Comparison of ENCODE assay signal across 5 cellular contexts in the genomic region with DNA sequence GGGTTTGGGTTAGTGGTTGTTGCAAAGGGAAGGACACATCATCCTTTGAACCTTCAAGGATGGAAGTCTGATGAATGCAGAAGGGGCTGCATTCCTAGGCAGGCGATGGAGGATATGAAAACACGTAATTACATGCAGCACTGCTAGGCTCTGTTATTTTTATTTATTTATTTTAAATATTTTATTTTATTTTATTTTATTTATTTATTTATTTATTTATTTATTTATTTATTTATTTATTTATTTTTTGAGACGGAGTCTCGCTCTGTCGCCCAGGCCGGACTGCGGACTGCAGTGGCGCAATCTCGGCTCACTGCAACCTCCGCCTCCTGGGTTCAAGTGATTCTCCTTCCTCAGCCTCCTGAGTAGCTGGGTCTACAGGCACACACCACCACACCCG. TPM values are rescaled to one million over a fixed set of nuclear protein-coding genes. Genes with fewer than 3 reads are reported as not detected.
DNase-seq lines count a peak whose midpoint lies in the region; ATAC-seq, FAIRE-seq and TF ChIP-seq lines count a peak whose summit lies in the region.
"Not testable (repeated sequence)": the region's sequence is repeated elsewhere in the genome, so short reads cannot be mapped to it uniquely, and the experiment has no call there.

No MANE protein-coding gene starts in this region.

- 94% methylated on average over 11 of the region's 11 CpGs for WGBS in A549 (ENCODE audit: missing lambda C conversion rate)

- TF ChIP-seq CTCF in A549 (IDR thresholded peaks at IDR 0.05); HEK293 (tag by site-specific recombination; IDR thresholded peaks at IDR 0.05): not testable (repeated sequence)

- H3K27ac Mint-ChIP-seq in activated CD4-positive, alpha-beta T cell treated with anti-CD3 and anti-CD28 coated beads, Interleukin-2, amount 10 ng/mL, durations not matched to agents 7 days and 5 days: peak overlapping the region; percentile 1
- H3K27ac Mint-ChIP-seq in stimulated activated effector memory CD8-positive, alpha-beta T cell treated with anti-CD3 and anti-CD28 coated beads, Interleukin-12 subunit alpha, Interleukin-12 subunit beta, amount 100 ng/mL, for 72 hours: peak overlapping the region; percentile 4

- TF ChIP-seq EP300 in A549 (IDR thresholded peaks at IDR 0.05): not testable (repeated sequence)

- H3K36me3 ChIP-seq in HEK293 (ENCODE audit: control insufficient read depth in 2 of 2, insufficient read depth in 1 of 2, low read length in 2 of 2): not testable (repeated sequence)

- H3K4me2 ChIP-seq in A549: not testable (repeated sequence)

- H3K27ac ChIP-seq in A549; HEK293 (ENCODE audit: extremely low read depth, low read depth, low read length): not testable (repeated sequence)

- POLR2A ChIA-PET in A549 (lab: Yijun Ruan, JAX); HEK293 (lab: Yijun Ruan, JAX); activated CD4-positive, alpha-beta T cell treated with anti-CD3 and anti-CD28 coated beads, Interleukin-2, amount 10 ng/mL, durations not matched to agents 7 days and 5 days (lab: Charles Lee): not testable (repeated sequence)

- CTCF ChIA-PET in A549 (lab: Yijun Ruan, JAX) (interaction anchor here (1.2 to 7.6 kb wide), 3 partner anchors 8 to 78 kb away, joined by 5 to 51 read pairs (median 5); no protein-coding TSS in a partner anchor), HEK293 (lab: Yijun Ruan, JAX) (interaction anchor here (0.7 to 1.7 kb wide), 3 partner anchors 8 to 21 kb away, joined by 4 to 7 read pairs (median 4); no protein-coding TSS in a partner anchor)
- CTCF ChIA-PET in activated CD4-positive, alpha-beta T cell treated with anti-CD3 and anti-CD28 coated beads, Interleukin-2, amount 10 ng/mL, durations not matched to agents 7 days and 5 days (lab: Charles Lee): interaction anchor here (0.7 to 2.3 kb wide), 4 partner anchors 8 to 155 kb away, joined by 3 to 9 read pairs (median 5); no protein-coding TSS in a partner anchor

- H3K4me1 ChIP-seq in A549: peaks cover 11% of the 10 kb centered on the region
- H3K4me1 ChIP-seq in HEK293 (ENCODE audit: control insufficient read depth, insufficient read depth, low read length): not testable (repeated sequence)

- not testable (repeated sequence) for DNase-seq in A549 (ENCODE audit: low read depth in 1 of 2, low spot score in 1 of 2); activated CD4-positive, alpha-beta T cell treated with anti-CD3 and anti-CD28 coated beads, Interleukin-2, amount 10 ng/mL, durations not matched to agents 7 days and 5 days; stimulated activated effector memory CD8-positive, alpha-beta T cell treated with anti-CD3 and anti-CD28 coated beads, Interleukin-12 subunit alpha, Interleukin-12 subunit beta, amount 100 ng/mL, for 72 hours (ENCODE audit: low spot score in 2 of 2)
- peak; percentile 4 for DNase-seq in activated effector memory CD4-positive, alpha-beta T cell treated with anti-CD3 and anti-CD28 coated beads, Interleukin-2, amount 50 U/mL, for 16 hours

- H3K27me3 Mint-ChIP-seq in activated CD4-positive, alpha-beta T cell treated with anti-CD3 and anti-CD28 coated beads, Interleukin-2, amount 10 ng/mL, durations not matched to agents 7 days and 5 days: not testable (repeated sequence)

- H3K9me3 Mint-ChIP-seq in activated CD4-positive, alpha-beta T cell treated with anti-CD3 and anti-CD28 coated beads, Interleukin-2, amount 10 ng/mL, durations not matched to agents 7 days and 5 days; stimulated activated effector memory CD8-positive, alpha-beta T cell treated with anti-CD3 and anti-CD28 coated beads, Interleukin-12 subunit alpha, Interleukin-12 subunit beta, amount 100 ng/mL, for 72 hours: not testable (repeated sequence)

- not testable (repeated sequence) for H3K4me1 Mint-ChIP-seq in activated CD4-positive, alpha-beta T cell treated with anti-CD3 and anti-CD28 coated beads, Interleukin-2, amount 10 ng/mL, durations not matched to agents 7 days and 5 days; stimulated activated effector memory CD8-positive, alpha-beta T cell treated with anti-CD3 and anti-CD28 coated beads, Interleukin-12 subunit alpha, Interleukin-12 subunit beta, amount 100 ng/mL, for 72 hours

- H3K4me3 Mint-ChIP-seq in activated CD4-positive, alpha-beta T cell treated with anti-CD3 and anti-CD28 coated beads, Interleukin-2, amount 10 ng/mL, durations not matched to agents 7 days and 5 days; stimulated activated effector memory CD8-positive, alpha-beta T cell treated with anti-CD3 and anti-CD28 coated beads, Interleukin-12 subunit alpha, Interleukin-12 subunit beta, amount 100 ng/mL, for 72 hours: not testable (repeated sequence)

- not testable (repeated sequence) for H3K9me3 ChIP-seq in A549; HEK293 (ENCODE audit: control insufficient read depth, insufficient read depth, low read depth, low read length)

- not testable (repeated sequence) for H3K4me3 ChIP-seq in A549; HEK293 (ENCODE audit: low read depth, low read length)

- not testable (repeated sequence) for FAIRE-seq in A549 (lab: Jason Lieb, UNC)

- ATAC-seq in A549; stimulated activated effector memory CD8-positive, alpha-beta T cell treated with anti-CD3 and anti-CD28 coated beads, Interleukin-12 subunit alpha, Interleukin-12 subunit beta, amount 100 ng/mL, for 72 hours: not testable (repeated sequence)

- not testable (repeated sequence) for H3K36me3 Mint-ChIP-seq in activated CD4-positive, alpha-beta T cell treated with anti-CD3 and anti-CD28 coated beads, Interleukin-2, amount 10 ng/mL, durations not matched to agents 7 days and 5 days (ENCODE audit: low read depth)
- peaks cover 22% of the 10 kb centered on the region for H3K36me3 Mint-ChIP-seq in stimulated activated effector memory CD8-positive, alpha-beta T cell treated with anti-CD3 and anti-CD28 coated beads, Interleukin-12 subunit alpha, Interleukin-12 subunit beta, amount 100 ng/mL, for 72 hours

- not testable (repeated sequence) for TF ChIP-seq POLR2A in A549 (IDR thresholded peaks at IDR 0.05; ENCODE audit: low read length)

- not testable (repeated sequence) for TF ChIP-seq RAD21 in A549 (conservative IDR thresholded peaks at IDR 0.05 in 1 of 2, IDR thresholded peaks at IDR 0.05 in 1 of 2)

TF ChIP-seq in A549, 52 proteins besides CTCF, POLR2A, EP300 and RAD21:
- peak; percentile 41 for TF ChIP-seq ZC3H11A (IDR thresholded peaks at IDR 0.05)

TF ChIP-seq in HEK293, 187 proteins besides CTCF, POLR2A, EP300 and RAD21 (continues in another document):
- TF ChIP-seq ZNF140 (tag by site-specific recombination; IDR thresholded peaks at IDR 0.05) (0 out of 2 replicates have a peak, but pooled peaks have one; percentile 26), ZXDB (tag by site-specific recombination; IDR thresholded peaks at IDR 0.05) (peak; percentile 58; the same call in 1 of the 2 replicates), ZBTB21 (tag by site-specific recombination; IDR thresholded peaks at IDR 0.05) (0 out of 2 replicates have a peak, but pooled peaks have one; percentile 23), ZNF555 (tag by site-specific recombination; conservative IDR thresholded peaks at IDR 0.05) (peak; percentile 79), ZBTB8A (tag by site-specific recombination; IDR thresholded peaks at IDR 0.05) (peak; percentile 71), ZNF266 (tag by site-specific recombination; IDR thresholded peaks at IDR 0.05; ENCODE audit: low read depth) (0 out of 2 replicates have a peak, but pooled peaks have one; percentile 19)
- TF ChIP-seq, protein P1, sequence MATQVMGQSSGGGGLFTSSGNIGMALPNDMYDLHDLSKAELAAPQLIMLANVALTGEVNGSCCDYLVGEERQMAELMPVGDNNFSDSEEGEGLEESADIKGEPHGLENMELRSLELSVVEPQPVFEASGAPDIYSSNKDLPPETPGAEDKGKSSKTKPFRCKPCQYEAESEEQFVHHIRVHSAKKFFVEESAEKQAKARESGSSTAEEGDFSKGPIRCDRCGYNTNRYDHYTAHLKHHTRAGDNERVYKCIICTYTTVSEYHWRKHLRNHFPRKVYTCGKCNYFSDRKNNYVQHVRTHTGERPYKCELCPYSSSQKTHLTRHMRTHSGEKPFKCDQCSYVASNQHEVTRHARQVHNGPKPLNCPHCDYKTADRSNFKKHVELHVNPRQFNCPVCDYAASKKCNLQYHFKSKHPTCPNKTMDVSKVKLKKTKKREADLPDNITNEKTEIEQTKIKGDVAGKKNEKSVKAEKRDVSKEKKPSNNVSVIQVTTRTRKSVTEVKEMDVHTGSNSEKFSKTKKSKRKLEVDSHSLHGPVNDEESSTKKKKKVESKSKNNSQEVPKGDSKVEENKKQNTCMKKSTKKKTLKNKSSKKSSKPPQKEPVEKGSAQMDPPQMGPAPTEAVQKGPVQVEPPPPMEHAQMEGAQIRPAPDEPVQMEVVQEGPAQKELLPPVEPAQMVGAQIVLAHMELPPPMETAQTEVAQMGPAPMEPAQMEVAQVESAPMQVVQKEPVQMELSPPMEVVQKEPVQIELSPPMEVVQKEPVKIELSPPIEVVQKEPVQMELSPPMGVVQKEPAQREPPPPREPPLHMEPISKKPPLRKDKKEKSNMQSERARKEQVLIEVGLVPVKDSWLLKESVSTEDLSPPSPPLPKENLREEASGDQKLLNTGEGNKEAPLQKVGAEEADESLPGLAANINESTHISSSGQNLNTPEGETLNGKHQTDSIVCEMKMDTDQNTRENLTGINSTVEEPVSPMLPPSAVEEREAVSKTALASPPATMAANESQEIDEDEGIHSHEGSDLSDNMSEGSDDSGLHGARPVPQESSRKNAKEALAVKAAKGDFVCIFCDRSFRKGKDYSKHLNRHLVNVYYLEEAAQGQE (tag by site-specific recombination; IDR thresholded peaks at IDR 0.05): peak; percentile 46; the same call in 1 of the 2 replicates

RNA-seq across cellular contexts. Expression of a gene that starts 59.6 kb away (rescaled TPM):
- polyA plus RNA-seq in A549 (2011; rRNA removed) (3.6 and 3.8 TPM in 2 replicates), A549 (2017; fragmentation: RNase III; extraction: RNeasy Plus Mini Kit Qiagen cat#74134 plus additional on column Dnase treatment) (1.3 to 1.5 TPM (median 1.4 TPM) in 3 replicates)
- 2.7 and 3.6 TPM in 2 replicates for polyA plus RNA-seq in A549 (2012; cell fraction: cytosol; rRNA removed)
- polyA plus RNA-seq in A549 (2012; cell fraction: nucleus; rRNA removed): 10.1 and 11.6 TPM in 2 replicates
- polyA minus RNA-seq in A549 (2011; rRNA and poly(A)+ RNA removed): 5.2 and 7.1 TPM in 2 replicates
- 100 to 1,000 TPM; 104 to 107 TPM for total RNA-seq in activated CD4-positive, alpha-beta T cell treated with anti-CD3 and anti-CD28 coated beads, Interleukin-2, amount 10 ng/mL, durations not matched to agents 7 days and 5 days
